9 cellular contexts compared by ENCODE assay signal in genomic region chr6:56772737-56773184, GRCh38.
A peak's percentile ranks its signal among the peaks of the same experiment; 100 is the strongest.
DNase-seq lines count a peak whose midpoint lies in the region; TF ChIP-seq lines count a peak whose summit lies in the region.
"Had no signal": no experiment of that assay in that cellular context is flagged by ENCODE, and none has a peak within 500 bp of the region (broad histone marks: within the 10 kb centered on the region; RNA-seq: fewer than 3 reads in every experiment).

No MANE protein-coding gene starts in this region.

- H3K4me3 ChIP-seq in muscle layer of colon (ENCODE audit: low read depth in 1 of 2, low read length in 2 of 2), result no peak overlapping the region

- no peaks in the 10 kb centered on the region for H3K27me3 Mint-ChIP-seq in chondrocyte (ENCODE audit: low read depth)
- no peaks in the 10 kb centered on the region for H3K27me3 Mint-ChIP-seq in activated CD4-positive, alpha-beta memory T cell treated with anti-CD3 and anti-CD28 coated beads for 36 hours

- peaks cover 36% of the 10 kb centered on the region for H3K4me1 ChIP-seq in muscle layer of colon (ENCODE audit: insufficient read depth, low read length)

- intact Hi-C loops in activated CD4-positive, alpha-beta memory T cell treated with anti-CD3 and anti-CD28 coated beads for 36 hours (cut with micrococcal nuclease), result no loop called here

- peaks cover 2% of the 10 kb centered on the region for H3K36me3 Mint-ChIP-seq in chondrocyte (ENCODE audit: low read depth)
- H3K36me3 Mint-ChIP-seq in activated CD4-positive, alpha-beta memory T cell treated with anti-CD3 and anti-CD28 coated beads for 36 hours, result no peaks in the 10 kb centered on the region

- POLR2A ChIA-PET in activated CD4-positive, alpha-beta memory T cell treated with anti-CD3 and anti-CD28 coated beads for 36 hours (lab: Charles Lee), result no interaction called here

- no peaks in the 10 kb centered on the region for H3K9me3 Mint-ChIP-seq in chondrocyte (ENCODE audit: low read depth)
- no peaks in the 10 kb centered on the region for H3K9me3 Mint-ChIP-seq in activated CD4-positive, alpha-beta memory T cell treated with anti-CD3 and anti-CD28 coated beads for 36 hours

- no peak overlapping the region for H3K4me3 Mint-ChIP-seq in chondrocyte (ENCODE audit: unreplicated experiment)
- no peak overlapping the region for H3K4me3 Mint-ChIP-seq in activated CD4-positive, alpha-beta memory T cell treated with anti-CD3 and anti-CD28 coated beads for 36 hours

- DNase-seq in G401 (ENCODE audit: low spot score) (peak; percentile 76), HS-5 (ENCODE audit: low read depth) (peak; percentile 53), chondrocyte (ENCODE audit: low spot score) (no peak), Ammon's horn (ENCODE audit: low spot score) (no peak), AML-193 (lab: John Stamatoyannopoulos, UW) (no peak)
- DNase-seq in activated CD4-positive, alpha-beta memory T cell treated with anti-CD3 and anti-CD28 coated beads for 36 hours, result no peak
- DNase-seq in activated CD4-positive, alpha-beta T cell treated with anti-CD3 and anti-CD28 coated beads for 1 hour, result no peak
- DNase-seq: GDM1 had no signal

- H3K4me1 Mint-ChIP-seq in chondrocyte (ENCODE audit: low read depth), result peaks cover 59% of the 10 kb centered on the region
- H3K4me1 Mint-ChIP-seq in activated CD4-positive, alpha-beta memory T cell treated with anti-CD3 and anti-CD28 coated beads for 36 hours (ENCODE audit: low read depth), result no peaks in the 10 kb centered on the region

- H3K9me3 ChIP-seq in muscle layer of colon (ENCODE audit: low read length), result no peaks in the 10 kb centered on the region

- CTCF ChIA-PET in activated CD4-positive, alpha-beta memory T cell treated with anti-CD3 and anti-CD28 coated beads for 36 hours (lab: Charles Lee), result no interaction called here

- in situ Hi-C loops in G401 (cut with HindIII; ENCODE audit: low sequenced_read_pairs), result no loop called here

- TF ChIP-seq CTCF in chondrocyte (IDR thresholded peaks at IDR 0.05), result peak; percentile 25

- no peaks in the 10 kb centered on the region for H3K27me3 ChIP-seq in muscle layer of colon (ENCODE audit: control insufficient read depth in 1 of 2, insufficient read depth in 2 of 2, low read length in 2 of 2)

- H3K27ac ChIP-seq in muscle layer of colon (ENCODE audit: low read depth, low read length), result peak overlapping the region; percentile 19

- no peak overlapping the region for H3K9ac ChIP-seq in muscle layer of colon (ENCODE audit: low read length)

- H3K27ac Mint-ChIP-seq in chondrocyte (ENCODE audit: unreplicated experiment), result peak overlapping the region; percentile 76
- no peak overlapping the region for H3K27ac Mint-ChIP-seq in activated CD4-positive, alpha-beta memory T cell treated with anti-CD3 and anti-CD28 coated beads for 36 hours

- no peaks in the 10 kb centered on the region for H3K36me3 ChIP-seq in muscle layer of colon (ENCODE audit: insufficient read depth, low read length)

Comparison
In these comparisons a context has a peak if more than half of its experiments do, and no peak if none do; other contexts are left out.
1. DNase-seq: peak in G401 (single experiment) and HS-5 (single experiment); none in chondrocyte (single experiment), activated CD4-positive, alpha-beta memory T cell treated with anti-CD3 and anti-CD28 coated beads for 36 hours (single experiment), Ammon's horn (single experiment), AML-193 (0 of 2) and activated CD4-positive, alpha-beta T cell treated with anti-CD3 and anti-CD28 coated beads for 1 hour (single experiment).